ENCODE assay signal across 8 cellular contexts in the genomic region with DNA sequence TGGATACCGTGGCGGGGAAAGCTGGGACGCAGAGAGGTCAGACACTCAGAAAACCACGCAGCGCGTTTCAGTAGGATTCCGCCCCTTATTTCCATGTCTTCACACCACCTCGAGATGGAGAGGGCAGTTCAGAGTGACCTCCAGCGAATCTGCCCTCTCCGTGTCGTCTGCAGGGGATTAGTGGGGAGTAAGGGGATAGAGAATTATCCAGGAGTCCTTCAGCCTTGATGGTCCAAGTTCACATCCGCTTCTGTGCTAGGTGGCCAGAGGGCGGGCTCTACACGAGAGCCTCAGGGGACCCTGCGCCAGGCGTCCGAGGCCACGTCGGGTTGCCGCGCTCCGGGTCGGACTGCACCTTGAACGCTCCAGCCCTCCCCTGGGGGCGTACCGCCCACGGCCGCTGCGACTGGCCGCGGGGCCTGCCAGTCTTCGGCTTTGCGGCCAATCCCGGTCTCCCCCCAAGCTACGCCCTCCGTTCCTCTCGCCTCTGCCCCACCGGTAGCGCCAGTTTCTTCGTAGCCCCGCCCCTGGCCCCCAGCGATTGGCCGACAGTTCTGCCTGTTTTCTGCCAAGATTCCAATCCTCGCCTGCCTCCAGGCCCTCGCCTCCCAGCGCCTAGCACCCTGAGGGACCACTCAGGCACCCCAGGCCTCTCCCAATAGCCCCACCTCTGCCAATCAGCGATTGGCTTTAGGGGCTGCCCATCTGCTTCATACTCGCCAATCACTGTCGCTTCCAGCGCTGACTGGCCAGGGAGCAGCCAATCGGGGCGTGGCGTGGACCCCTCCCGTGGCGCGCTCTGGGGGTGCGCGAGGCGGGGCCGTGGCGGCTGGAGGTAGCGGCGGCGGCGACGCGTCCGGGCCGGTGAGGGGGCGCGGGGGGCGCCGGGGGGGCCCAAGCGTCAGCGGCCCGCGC. TPM values are rescaled to one million over a fixed set of nuclear protein-coding genes. Genes with fewer than 3 reads are reported as not detected.
A peak's percentile ranks its signal among the peaks of the same experiment; 100 is the strongest.
DNase-seq lines count a peak whose midpoint lies in the region; ATAC-seq and TF ChIP-seq lines count a peak whose summit lies in the region.

A gene with protein sequence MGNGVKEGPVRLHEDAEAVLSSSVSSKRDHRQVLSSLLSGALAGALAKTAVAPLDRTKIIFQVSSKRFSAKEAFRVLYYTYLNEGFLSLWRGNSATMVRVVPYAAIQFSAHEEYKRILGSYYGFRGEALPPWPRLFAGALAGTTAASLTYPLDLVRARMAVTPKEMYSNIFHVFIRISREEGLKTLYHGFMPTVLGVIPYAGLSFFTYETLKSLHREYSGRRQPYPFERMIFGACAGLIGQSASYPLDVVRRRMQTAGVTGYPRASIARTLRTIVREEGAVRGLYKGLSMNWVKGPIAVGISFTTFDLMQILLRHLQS (plus strand): TSS at position 812 of the 915 bp plus-strand sequence. CDS start 32,131 bp downstream, outside the sequence.

- H3K4me3 ChIP-seq in epithelial cell of esophagus (ENCODE audit: low read length) (peak within 1 kb of the TSS; percentile 60), mononuclear cell (ENCODE audit: low read length) (peak within 1 kb of the TSS; percentile 54)

- no peaks in the 10 kb centered on the region for H3K9me3 ChIP-seq in mononuclear cell (ENCODE audit: low read depth, low read length)

- no peak for TF ChIP-seq CTCF in epithelial cell of esophagus (IDR thresholded peaks at IDR 0.05; ENCODE audit: insufficient read depth, low read depth, low read length, missing control alignments)

- no peaks in the 10 kb centered on the region for H3K27me3 Mint-ChIP-seq in IgD-negative memory B cell

- DNase-seq in DMS 273 (lab: John Stamatoyannopoulos, UW; ENCODE audit: unreplicated experiment) (peak; percentile 100), OCI-M2 (lab: John Stamatoyannopoulos, UW; ENCODE audit: unreplicated experiment) (peak; percentile 96), activated T-cell treated with anti-CD3 and anti-CD28 coated beads for 4 hours (peak; percentile 95), epithelial cell of esophagus (ENCODE audit: low read depth) (peak; percentile 99)
- peak; percentile 94 to 97 for DNase-seq in stimulated activated CD8-positive, alpha-beta memory T cell treated with anti-CD3 and anti-CD28 coated beads, Interleukin-4, amount 100 ng/mL, for 1 hour (ENCODE audit: low read depth in 2 of 2, low spot score in 1 of 2)

- peak; percentile 93 for ATAC-seq in GM21529 (IDR thresholded peaks at IDR 0.05; ENCODE audit: unreplicated experiment)

- no peaks in the 10 kb centered on the region for H3K9me3 Mint-ChIP-seq in IgD-negative memory B cell

- peak within 1 kb of the TSS; percentile 64 to 95 (median 69) for H3K27ac Mint-ChIP-seq in IgD-negative memory B cell

- no peaks in the 10 kb centered on the region for H3K27me3 ChIP-seq in mononuclear cell (ENCODE audit: insufficient read depth, low read length)

- H3K4me1 ChIP-seq in mononuclear cell (ENCODE audit: insufficient read depth, low read length): peaks cover 50% of the 10 kb centered on the region

- peaks cover 2% of the 10 kb centered on the region for H3K36me3 Mint-ChIP-seq in IgD-negative memory B cell

- peak within 1 kb of the TSS; percentile 75 to 98 (median 92) for H3K4me3 Mint-ChIP-seq in IgD-negative memory B cell

- H3K4me1 Mint-ChIP-seq in IgD-negative memory B cell: peaks cover 9 to 21% (median 19%) of the 10 kb centered on the region in 3 donors

RNA-seq across cellular contexts. Expression of the gene that starts here (rescaled TPM):
- 35.9 TPM for polyA plus RNA-seq in IgD-negative memory B cell
- total RNA-seq in mononuclear cell: 6.4 TPM

Comparison
In these comparisons a context has a peak if more than half of its experiments do, and no peak if none do; other contexts are left out.
1. Peak in every context shown above with its lines: DNase-seq, ATAC-seq and H3K4me3 ChIP-seq.